8 cellular contexts compared by ENCODE assay signal in the genomic region with DNA sequence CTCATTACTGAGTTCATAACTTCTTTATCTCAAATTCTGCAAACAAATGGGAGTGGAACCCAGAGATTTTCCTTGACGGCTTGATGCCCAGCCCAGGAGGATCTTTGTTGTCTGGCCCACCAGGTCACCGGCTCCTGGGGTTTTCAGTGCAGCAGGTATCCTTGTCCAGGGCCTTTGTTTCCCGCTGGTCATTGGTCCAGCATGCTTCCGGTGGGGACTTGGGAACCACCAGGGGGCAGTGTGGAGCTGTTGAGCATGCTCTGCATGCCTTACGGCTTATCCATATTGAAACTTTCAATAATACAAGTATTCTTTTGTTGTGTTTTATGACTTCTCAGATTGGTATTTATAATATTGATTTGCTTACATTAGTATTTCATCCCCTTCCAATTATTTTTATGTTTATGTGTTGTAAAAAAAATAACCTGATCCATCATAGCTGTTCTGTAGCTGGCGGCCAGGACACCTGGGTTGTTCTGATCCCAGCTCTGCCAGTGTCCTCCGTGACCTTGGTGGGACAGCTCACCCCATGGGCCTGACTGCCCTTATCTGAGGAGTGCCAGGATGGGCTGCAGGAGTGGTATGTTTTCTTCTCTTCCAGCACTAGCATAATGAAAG.
DNase-seq lines count a peak whose midpoint lies in the region; ATAC-seq lines count a peak whose summit lies in the region.

No MANE protein-coding gene starts in this region.

- H3K27ac ChIP-seq in right cardiac atrium (ENCODE audit: low read length), result no peak overlapping the region

- H3K4me1 Mint-ChIP-seq in activated naive CD8-positive, alpha-beta T cell treated with anti-CD3 and anti-CD28 coated beads, Interleukin-2, amount 50 U/mL, for 24 hours, result no peaks in the 10 kb centered on the region

- H3K4me1 ChIP-seq in right cardiac atrium (ENCODE audit: control insufficient read depth, insufficient read depth, low read length), result peaks cover 17% of the 10 kb centered on the region

- no peak overlapping the region for H3K4me3 Mint-ChIP-seq in activated naive CD8-positive, alpha-beta T cell treated with anti-CD3 and anti-CD28 coated beads, Interleukin-2, amount 50 U/mL, for 24 hours

- H3K27ac Mint-ChIP-seq in activated naive CD8-positive, alpha-beta T cell treated with anti-CD3 and anti-CD28 coated beads, Interleukin-2, amount 50 U/mL, for 24 hours, result no peak overlapping the region

- no peak overlapping the region for H3K4me3 ChIP-seq in right cardiac atrium (ENCODE audit: low read length)

- DNase-seq in NCI-H345 (lab: John Stamatoyannopoulos, UW) (peak; percentile 21), NCI-H345 treated with DMSO at 0.1 percent for 48 hours (lab: John Stamatoyannopoulos, UW; ENCODE audit: unreplicated experiment) (no peak), T follicular helper cell (ENCODE audit: low read depth) (peak; percentile 48), right cardiac atrium (peak; percentile 82 to 92 (median 89))
- peak; percentile 87 for DNase-seq in activated naive CD8-positive, alpha-beta T cell treated with anti-CD3 and anti-CD28 coated beads, Interleukin-2, amount 50 U/mL, for 24 hours
- DNase-seq in stimulated activated CD4-positive, alpha-beta T cell treated with anti-CD3 and anti-CD28 coated beads, Interleukin-12 subunit alpha, Interleukin-12 subunit beta, amount 100 ng/mL, for 48 hours (ENCODE audit: low read depth in 2 of 3, low spot score in 1 of 3), result peak; percentile 40 to 74 (median 73)

- H3K9me3 Mint-ChIP-seq in activated naive CD8-positive, alpha-beta T cell treated with anti-CD3 and anti-CD28 coated beads, Interleukin-2, amount 50 U/mL, for 24 hours, result no peaks in the 10 kb centered on the region

- ATAC-seq in HG03066 (IDR thresholded peaks at IDR 0.05; ENCODE audit: low read depth, unreplicated experiment) (peak; percentile 60), right cardiac atrium (peak; percentile 50 to 61), HG03378 (IDR thresholded peaks at IDR 0.05; ENCODE audit: unreplicated experiment) (no peak)
- peak; percentile 68 for ATAC-seq in activated naive CD8-positive, alpha-beta T cell treated with anti-CD3 and anti-CD28 coated beads, Interleukin-2, amount 50 U/mL, for 24 hours

- H3K9me3 ChIP-seq in right cardiac atrium (ENCODE audit: control insufficient read depth, low read length), result no peaks in the 10 kb centered on the region

- H3K36me3 Mint-ChIP-seq in activated naive CD8-positive, alpha-beta T cell treated with anti-CD3 and anti-CD28 coated beads, Interleukin-2, amount 50 U/mL, for 24 hours (ENCODE audit: low read depth), result no peaks in the 10 kb centered on the region

- H3K27me3 ChIP-seq in right cardiac atrium (ENCODE audit: control insufficient read depth, insufficient read depth), result no peaks in the 10 kb centered on the region

- intact Hi-C loops in right cardiac atrium (cut with DNase I), result no loop called here

- 52% methylated on average over 7 of the region's 7 CpGs for WGBS in right cardiac atrium

- peaks cover 5% of the 10 kb centered on the region for H3K27me3 Mint-ChIP-seq in activated naive CD8-positive, alpha-beta T cell treated with anti-CD3 and anti-CD28 coated beads, Interleukin-2, amount 50 U/mL, for 24 hours
